ENCODE assay signal across 15 cellular contexts in genomic region chr6:88869263-88870023, GRCh38.
DNase-seq lines count a peak whose midpoint lies in the region; ATAC-seq and TF ChIP-seq lines count a peak whose summit lies in the region.
"Had no signal": no experiment of that assay in that cellular context is flagged by ENCODE, and none has a peak within 500 bp of the region (broad histone marks: within the 10 kb centered on the region; RNA-seq: fewer than 3 reads in every experiment).

No MANE protein-coding gene starts in this region.

- intact Hi-C loops in left colon (cut with DNase I, micrococcal nuclease): loop anchor here in 1 of 2 donors (10.0 kb wide), 1 partner anchor 945 kb away; no protein-coding TSS in a partner anchor

- no peaks in the 10 kb centered on the region for H3K36me3 Mint-ChIP-seq in HFFc6 (ENCODE audit: low read depth)

- peak overlapping the region; percentile 69 for H3K4me3 Mint-ChIP-seq in HFFc6
- H3K4me3 Mint-ChIP-seq: activated CD4-positive, alpha-beta memory T cell treated with anti-CD3 and anti-CD28 coated beads, Interleukin-2, amount 10 ng/mL, durations not matched to agents 7 days and 5 days; stimulated activated effector memory CD8-positive, alpha-beta T cell treated with anti-CD3 and anti-CD28 coated beads, Interleukin-12 subunit alpha, Interleukin-12 subunit beta, amount 100 ng/mL, for 72 hours had no signal

- TF ChIP-seq CTCF in BJ (IDR thresholded peaks at IDR 0.05; ENCODE audit: insufficient read depth, low read depth, low read length) (no peak), HFFc6 (IDR thresholded peaks at IDR 0.05) (no peak), astrocyte of the spinal cord (IDR thresholded peaks at IDR 0.05; ENCODE audit: low read depth, low read length) (no peak)

- H3K27me3 Mint-ChIP-seq in HFFc6 (ENCODE audit: insufficient read depth): no peaks in the 10 kb centered on the region
- H3K27me3 Mint-ChIP-seq: activated CD4-positive, alpha-beta memory T cell treated with anti-CD3 and anti-CD28 coated beads, Interleukin-2, amount 10 ng/mL, durations not matched to agents 7 days and 5 days had no signal

- DNase-seq in BJ (ENCODE audit: low read depth) (peak; percentile 42), HFFc6 (peak; percentile 71), astrocyte of the spinal cord (ENCODE audit: low read depth, low spot score) (peak; percentile 39), left colon (no peak), hepatic stellate cell (ENCODE audit: low spot score) (no peak)
- DNase-seq in activated CD4-positive, alpha-beta T cell treated with anti-CD3 and anti-CD28 coated beads, Interleukin-2, amount 50 U/mL, for 1 hour: no peak
- DNase-seq in activated CD8-positive, alpha-beta memory T cell treated with anti-CD3 and anti-CD28 coated beads, Interleukin-2, amount 50 U/mL, for 48 hours: no peak
- DNase-seq: activated CD4-positive, alpha-beta memory T cell treated with anti-CD3 and anti-CD28 coated beads, Interleukin-2, amount 10 ng/mL, durations not matched to agents 7 days and 5 days; NCI-H446; RPMI8226; stimulated activated CD4-positive, alpha-beta T cell treated with anti-CD3 and anti-CD28 coated beads, Interleukin-4, amount 100 ng/mL, for 1 hour had no signal

- no peaks in the 10 kb centered on the region for H3K36me3 ChIP-seq in BJ (ENCODE audit: control insufficient read depth, insufficient read depth, low read length)
- H3K36me3 ChIP-seq: ascending aorta had no signal

- peak; percentile 87 for ATAC-seq in left colon
- no peak for ATAC-seq in GM21786 (IDR thresholded peaks at IDR 0.05; ENCODE audit: unreplicated experiment)
- ATAC-seq: stimulated activated effector memory CD8-positive, alpha-beta T cell treated with anti-CD3 and anti-CD28 coated beads, Interleukin-12 subunit alpha, Interleukin-12 subunit beta, amount 100 ng/mL, for 72 hours had no signal

- no peaks in the 10 kb centered on the region for H3K27me3 ChIP-seq in BJ (ENCODE audit: control insufficient read depth, insufficient read depth, low read length)
- H3K27me3 ChIP-seq: ascending aorta had no signal

- in situ Hi-C loops in astrocyte of the spinal cord (cut with HindIII; ENCODE audit: low sequenced_read_pairs): no loop called here

- CTCF ChIA-PET in BJ (lab: Yijun Ruan, JAX): interaction anchor here (1.5 to 3.5 kb wide), 5 partner anchors 11 to 1476 kb away, joined by 4 to 23 read pairs (median 9); no protein-coding TSS in a partner anchor

- no peak overlapping the region for H3K4me3 ChIP-seq in BJ (ENCODE audit: low read depth, low read length)
- H3K4me3 ChIP-seq in astrocyte of the spinal cord (ENCODE audit: low read depth, low read length): no peak overlapping the region
- H3K4me3 ChIP-seq: ascending aorta had no signal

- POLR2A ChIA-PET in BJ (lab: Charles Lee): no interaction called here

- peaks cover 42% of the 10 kb centered on the region for H3K4me1 Mint-ChIP-seq in HFFc6 (ENCODE audit: low read depth)

- no peaks in the 10 kb centered on the region for H3K9me3 Mint-ChIP-seq in HFFc6
- H3K9me3 Mint-ChIP-seq: activated CD4-positive, alpha-beta memory T cell treated with anti-CD3 and anti-CD28 coated beads, Interleukin-2, amount 10 ng/mL, durations not matched to agents 7 days and 5 days; activated T-helper 2 cell treated with anti-CD3 and anti-CD28 coated beads, Interferon-gamma antibody, Interleukin-2, Interleukin-4, amounts not matched to agents 10 μg/mL and 5 μg/mL and 100 μg/mL, durations not matched to agents 14 hours and 24 hours and 36 hours; stimulated activated effector memory CD8-positive, alpha-beta T cell treated with anti-CD3 and anti-CD28 coated beads, Interleukin-12 subunit alpha, Interleukin-12 subunit beta, amount 100 ng/mL, for 72 hours had no signal

- H3K27ac Mint-ChIP-seq in HFFc6: peak overlapping the region; percentile 79
- H3K27ac Mint-ChIP-seq: activated CD4-positive, alpha-beta memory T cell treated with anti-CD3 and anti-CD28 coated beads, Interleukin-2, amount 10 ng/mL, durations not matched to agents 7 days and 5 days; activated T-helper 2 cell treated with anti-CD3 and anti-CD28 coated beads, Interferon-gamma antibody, Interleukin-2, Interleukin-4, amounts not matched to agents 10 μg/mL and 5 μg/mL and 100 μg/mL, durations not matched to agents 14 hours and 24 hours and 36 hours; stimulated activated effector memory CD8-positive, alpha-beta T cell treated with anti-CD3 and anti-CD28 coated beads, Interleukin-12 subunit alpha, Interleukin-12 subunit beta, amount 100 ng/mL, for 72 hours had no signal

Comparison
In these comparisons a context has a peak if more than half of its experiments do, and no peak if none do; other contexts are left out.
1. DNase-seq: peak in BJ (single experiment), HFFc6 (single experiment) and astrocyte of the spinal cord (single experiment); none in left colon (0 of 2), activated CD4-positive, alpha-beta T cell treated with anti-CD3 and anti-CD28 coated beads, Interleukin-2, amount 50 U/mL, for 1 hour (single experiment), hepatic stellate cell (single experiment) and activated CD8-positive, alpha-beta memory T cell treated with anti-CD3 and anti-CD28 coated beads, Interleukin-2, amount 50 U/mL, for 48 hours (single experiment).